9 cellular contexts compared by ENCODE assay signal in the genomic region with DNA sequence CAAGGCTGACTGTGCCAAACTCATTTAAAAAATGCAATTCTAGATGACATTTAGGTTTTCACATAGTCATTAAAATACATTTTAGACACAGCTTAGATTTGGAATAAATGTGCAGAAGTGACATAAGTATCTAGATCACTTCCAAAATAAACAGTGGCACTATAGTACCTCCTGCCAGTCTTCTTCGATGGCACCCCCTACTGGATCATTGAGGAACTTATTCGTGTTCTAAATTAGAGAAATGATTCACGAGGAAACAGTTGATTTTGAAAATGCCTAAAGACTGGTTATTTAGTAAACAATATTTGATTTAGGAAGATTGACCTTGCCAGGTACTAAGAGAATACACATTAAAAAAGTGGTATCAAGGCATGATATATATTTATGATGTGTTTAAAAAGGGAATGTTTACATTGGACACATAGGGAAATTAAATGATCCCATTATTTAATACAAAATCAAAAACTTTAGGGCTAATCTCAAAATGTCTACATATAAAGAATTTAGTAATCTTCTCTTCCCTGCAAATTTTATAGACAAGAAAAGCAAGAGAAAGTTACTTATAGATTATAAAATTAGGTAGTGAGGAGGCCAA.
DNase-seq lines count a peak whose midpoint lies in the region; ATAC-seq and TF ChIP-seq lines count a peak whose summit lies in the region.
"Had no signal": no experiment of that assay in that cellular context is flagged by ENCODE, and none has a peak within 500 bp of the region (broad histone marks: within the 10 kb centered on the region; RNA-seq: fewer than 3 reads in every experiment).

No MANE protein-coding gene starts in this region.

- H3K9me3 ChIP-seq in CD4-positive, alpha-beta T cell (ENCODE audit: control insufficient read depth, low read length) = no peaks in the 10 kb centered on the region
- H3K9me3 ChIP-seq: neutrophil had no signal

- POLR2A ChIA-PET in CD4-positive, alpha-beta T cell (lab: Charles Lee) = no interaction called here

- H3K27me3 ChIP-seq in CD4-positive, alpha-beta T cell (ENCODE audit: control insufficient read depth, insufficient read depth, low read length) = no peaks in the 10 kb centered on the region
- H3K27me3 ChIP-seq: neutrophil had no signal

- peaks cover 4% of the 10 kb centered on the region for H3K27me3 Mint-ChIP-seq in CD4-positive, alpha-beta T cell
- peaks cover 3% of the 10 kb centered on the region for H3K27me3 Mint-ChIP-seq in brain

- peak; percentile 32 for TF ChIP-seq CTCF in CD4-positive, alpha-beta T cell (IDR thresholded peaks at IDR 0.05)
- peak; percentile 74 to 81 for TF ChIP-seq CTCF in brain (conservative IDR thresholded peaks at IDR 0.05)

- H3K4me3 Mint-ChIP-seq in CD4-positive, alpha-beta T cell = no peak overlapping the region
- H3K4me3 Mint-ChIP-seq in brain = no peak overlapping the region

- intact Hi-C loops in CD4-positive, alpha-beta T cell (cut with DNase I, micrococcal nuclease) = loop anchor here (1.0 to 5.0 kb wide), 3 partner anchors 510 to 673 kb away; no protein-coding TSS in a partner anchor

- H3K27ac Mint-ChIP-seq in CD4-positive, alpha-beta T cell = no peak overlapping the region
- H3K27ac Mint-ChIP-seq in brain = peak overlapping the region in 2 of 5 experiments; percentile 65 to 70

- no peaks in the 10 kb centered on the region for H3K36me3 Mint-ChIP-seq in CD4-positive, alpha-beta T cell (ENCODE audit: low read depth)
- no peaks in the 10 kb centered on the region for H3K36me3 Mint-ChIP-seq in brain

- DNase-seq in CD4-positive, alpha-beta T cell = no peak
- DNase-seq in NCI-H460 (ENCODE audit: extremely low read depth, low read depth) (peak; percentile 57), kidney tubule cell (ENCODE audit: low spot score) (peak; percentile 58), T1000 (lab: John Stamatoyannopoulos, UW) (no peak)

- H3K4me1 Mint-ChIP-seq in CD4-positive, alpha-beta T cell (ENCODE audit: low read depth) = no peaks in the 10 kb centered on the region
- H3K4me1 Mint-ChIP-seq in brain = peaks cover 10% of the 10 kb centered on the region

- CTCF ChIA-PET in CD4-positive, alpha-beta T cell (lab: Charles Lee) = interaction anchor here (0.7 kb wide), 1 partner anchor 10 kb away, joined by 3 read pairs; no protein-coding TSS in a partner anchor

- no peaks in the 10 kb centered on the region for H3K9me3 Mint-ChIP-seq in CD4-positive, alpha-beta T cell
- no peaks in the 10 kb centered on the region for H3K9me3 Mint-ChIP-seq in brain

- H3K27ac ChIP-seq in CD4-positive, alpha-beta T cell (ENCODE audit: low read depth, low read length) = no peak overlapping the region
- H3K27ac ChIP-seq: neutrophil had no signal

- no peak for ATAC-seq in CD4-positive, alpha-beta T cell (ENCODE audit: poor library complexity)
- ATAC-seq in GM18858 (IDR thresholded peaks at IDR 0.05; ENCODE audit: unreplicated experiment) (peak; percentile 87), HG03159 (IDR thresholded peaks at IDR 0.05; ENCODE audit: unreplicated experiment) (peak; percentile 93), HG03196 (IDR thresholded peaks at IDR 0.05; ENCODE audit: unreplicated experiment) (no peak)

Comparison
In these comparisons a context has a peak if more than half of its experiments do, and no peak if none do; other contexts are left out.
1. ATAC-seq: peak in GM18858 (single experiment) and HG03159 (single experiment); none in CD4-positive, alpha-beta T cell (single experiment) and HG03196 (single experiment).
2. DNase-seq: peak in NCI-H460 (single experiment) and kidney tubule cell (single experiment); none in CD4-positive, alpha-beta T cell (0 of 10) and T1000 (single experiment).